In the genomic region with DNA sequence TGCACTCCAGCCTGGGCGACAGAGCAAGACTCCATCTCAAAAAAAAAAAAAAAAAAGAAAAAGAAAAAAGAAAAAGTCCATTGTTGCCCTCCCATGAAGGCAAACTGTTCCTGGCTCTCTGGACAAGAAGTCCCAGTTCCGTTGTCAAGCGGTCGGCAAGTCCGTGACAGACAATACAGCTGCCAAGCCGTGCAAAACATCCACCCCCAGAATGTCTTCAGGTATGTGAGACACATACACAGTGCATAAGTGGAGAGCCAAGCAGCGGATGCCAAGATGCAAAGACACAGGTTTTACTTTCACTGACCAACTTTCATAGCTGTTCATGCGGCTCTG, we compare ENCODE assay signal across 27 cellular contexts.
"Had no signal": no experiment of that assay in that cellular context is flagged by ENCODE, and none has a peak within 500 bp of the region (broad histone marks: within the 10 kb centered on the region; RNA-seq: fewer than 3 reads in every experiment).

No MANE protein-coding gene starts in this region.

- H3K27ac ChIP-seq: dorsolateral prefrontal cortex, epithelial cell of prostate, gastrocnemius medialis, heart left ventricle, hepatocyte, ovary, psoas muscle, skin epidermis, spleen, thoracic aorta, tibial nerve, uterus had no signal

- H2AFZ ChIP-seq: hepatocyte had no signal

- DNase-seq: dorsolateral prefrontal cortex; effector CD4-positive, alpha-beta T cell; foreskin fibroblast; gastrocnemius medialis; heart left ventricle; kidney; mesendoderm; natural killer cell; occipital lobe; ovary; posterior cingulate gyrus; psoas muscle; right cardiac atrium; spleen; stimulated activated CD4-positive, alpha-beta T cell treated with anti-CD3 and anti-CD28 coated beads, Interleukin-4, amount 100 ng/mL, for 4 hours; stimulated activated naive CD8-positive, alpha-beta T cell treated with anti-CD3 and anti-CD28 coated beads, Interleukin-15, Interleukin-2, amounts not matched to agents 100 U/mL and 50 U/mL, for 24 hours; uterus had no signal

- H3K36me3 ChIP-seq: gastrocnemius medialis, heart left ventricle, ovary, spleen, thoracic aorta, tibial nerve, upper lobe of left lung, uterus had no signal

- H3K4me1 ChIP-seq: gastrocnemius medialis, heart left ventricle, psoas muscle, spleen, tibial nerve, upper lobe of left lung, uterus had no signal

- H3K79me2 ChIP-seq: hepatocyte had no signal

- H3K9me3 ChIP-seq: gastrocnemius medialis, heart left ventricle, ovary, psoas muscle, thoracic aorta, tibial nerve, uterus had no signal

- H3K27ac Mint-ChIP-seq: natural killer cell; stimulated activated memory B cell treated with anti-CD40 and anti-IgM and Interleukin-4, amounts not matched to agents 10 μg/mL and 1 μg/mL and 100 μg/mL, for 72 hours had no signal

- FAIRE-seq: colon, kidney had no signal

- H3K9me3 Mint-ChIP-seq: natural killer cell had no signal

- ATAC-seq: esophagus mucosa; gastrocnemius medialis; heart left ventricle; natural killer cell; psoas muscle; right cardiac atrium; stimulated activated memory B cell treated with anti-CD40 and anti-IgM and Interleukin-4, amounts not matched to agents 10 μg/mL and 1 μg/mL and 100 μg/mL, for 72 hours; stimulated activated naive CD8-positive, alpha-beta T cell treated with anti-CD3 and anti-CD28 coated beads, Interleukin-15, Interleukin-2, amounts not matched to agents 100 U/mL and 50 U/mL, for 24 hours had no signal

- H3K27me3 Mint-ChIP-seq: stimulated activated memory B cell treated with anti-CD40 and anti-IgM and Interleukin-4, amounts not matched to agents 10 μg/mL and 1 μg/mL and 100 μg/mL, for 72 hours had no signal

- H3K4me1 Mint-ChIP-seq: natural killer cell; stimulated activated memory B cell treated with anti-CD40 and anti-IgM and Interleukin-4, amounts not matched to agents 10 μg/mL and 1 μg/mL and 100 μg/mL, for 72 hours had no signal

- H3K27me3 ChIP-seq: dorsolateral prefrontal cortex, gastrocnemius medialis, heart left ventricle, hepatocyte, ovary, spleen, tibial nerve, upper lobe of left lung, uterus had no signal

- H3K36me3 Mint-ChIP-seq: natural killer cell had no signal

- H3K4me3 ChIP-seq: dorsolateral prefrontal cortex, gastrocnemius medialis, heart left ventricle, hepatocyte, lung, ovary, psoas muscle, skin epidermis, spleen, thoracic aorta, tibial nerve, upper lobe of left lung, uterus had no signal

- H3K4me3 Mint-ChIP-seq: natural killer cell; stimulated activated memory B cell treated with anti-CD40 and anti-IgM and Interleukin-4, amounts not matched to agents 10 μg/mL and 1 μg/mL and 100 μg/mL, for 72 hours had no signal

- H3K4me2 ChIP-seq: hepatocyte had no signal
